Comparison of ENCODE assay signal across 1 cellular context in the genomic region with DNA sequence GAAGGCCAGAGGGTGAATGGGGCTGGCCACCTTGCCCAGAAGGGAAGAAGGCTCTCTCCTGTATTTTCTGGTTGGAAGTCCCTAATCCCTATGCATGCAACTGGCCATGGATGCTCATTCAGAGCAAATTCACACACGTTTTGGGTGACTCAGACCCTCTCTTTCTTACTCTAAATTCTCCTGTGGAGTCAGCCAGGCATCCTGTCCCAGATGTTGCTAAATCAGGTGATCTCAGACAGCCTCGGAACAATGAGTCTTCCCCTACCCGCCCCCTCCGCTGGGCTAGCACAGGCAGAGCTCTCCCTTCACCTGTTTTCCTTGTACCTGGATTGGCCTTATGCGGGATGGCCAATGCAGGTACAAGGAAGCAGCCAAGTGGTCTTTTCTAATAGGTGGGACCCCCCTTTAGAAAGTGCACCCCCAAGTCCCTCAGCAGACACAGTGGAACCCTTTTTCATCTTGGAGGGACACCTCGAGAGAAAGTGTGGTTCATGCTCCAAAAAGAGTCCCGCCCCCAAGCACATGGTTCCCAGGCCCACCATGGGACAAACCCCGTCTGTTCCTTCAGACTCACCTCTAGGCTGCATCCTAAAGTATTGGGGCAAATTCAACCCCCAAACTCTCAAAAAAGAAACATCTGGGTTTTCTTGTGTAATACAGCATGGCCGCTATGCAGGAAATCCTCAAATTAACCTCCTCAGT.
TF ChIP-seq lines count a peak whose summit lies in the region.

No MANE protein-coding gene starts in this region.

TF ChIP-seq in HCT116, 20 proteins besides CTCF, POLR2A, EP300 and RAD21:
- TF ChIP-seq JUND (IDR thresholded peaks at IDR 0.05) = no peak
- TF ChIP-seq ZNF274 (IDR thresholded peaks at IDR 0.05; ENCODE audit: low read depth, low read length) = no peak
- TF ChIP-seq, protein P1, sequence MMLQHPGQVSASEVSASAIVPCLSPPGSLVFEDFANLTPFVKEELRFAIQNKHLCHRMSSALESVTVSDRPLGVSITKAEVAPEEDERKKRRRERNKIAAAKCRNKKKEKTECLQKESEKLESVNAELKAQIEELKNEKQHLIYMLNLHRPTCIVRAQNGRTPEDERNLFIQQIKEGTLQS (IDR thresholded peaks at IDR 0.05) = no peak
- no peak for TF ChIP-seq YY1 (IDR thresholded peaks at IDR 0.05; ENCODE audit: extremely low read depth, insufficient replicate concordance, low read depth, low read length)
- no peak for TF ChIP-seq CBX3 (IDR thresholded peaks at IDR 0.05; ENCODE audit: low read depth)
- TF ChIP-seq SP1 (IDR thresholded peaks at IDR 0.05; ENCODE audit: low read depth) = no peak
- TF ChIP-seq POLR2AphosphoS5 (IDR thresholded peaks at IDR 0.05; ENCODE audit: low read depth, low read length) = no peak
- no peak for TF ChIP-seq FOSL1 (IDR thresholded peaks at IDR 0.05; ENCODE audit: low read depth)
- no peak for TF ChIP-seq EZH2phosphoT487 (IDR thresholded peaks at IDR 0.05; ENCODE audit: borderline replicate concordance)
- TF ChIP-seq EGR1 (IDR thresholded peaks at IDR 0.05; ENCODE audit: low read depth) = no peak
- TF ChIP-seq, protein P2, sequence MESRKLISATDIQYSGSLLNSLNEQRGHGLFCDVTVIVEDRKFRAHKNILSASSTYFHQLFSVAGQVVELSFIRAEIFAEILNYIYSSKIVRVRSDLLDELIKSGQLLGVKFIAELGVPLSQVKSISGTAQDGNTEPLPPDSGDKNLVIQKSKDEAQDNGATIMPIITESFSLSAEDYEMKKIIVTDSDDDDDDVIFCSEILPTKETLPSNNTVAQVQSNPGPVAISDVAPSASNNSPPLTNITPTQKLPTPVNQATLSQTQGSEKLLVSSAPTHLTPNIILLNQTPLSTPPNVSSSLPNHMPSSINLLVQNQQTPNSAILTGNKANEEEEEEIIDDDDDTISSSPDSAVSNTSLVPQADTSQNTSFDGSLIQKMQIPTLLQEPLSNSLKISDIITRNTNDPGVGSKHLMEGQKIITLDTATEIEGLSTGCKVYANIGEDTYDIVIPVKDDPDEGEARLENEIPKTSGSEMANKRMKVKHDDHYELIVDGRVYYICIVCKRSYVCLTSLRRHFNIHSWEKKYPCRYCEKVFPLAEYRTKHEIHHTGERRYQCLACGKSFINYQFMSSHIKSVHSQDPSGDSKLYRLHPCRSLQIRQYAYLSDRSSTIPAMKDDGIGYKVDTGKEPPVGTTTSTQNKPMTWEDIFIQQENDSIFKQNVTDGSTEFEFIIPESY (IDR thresholded peaks at IDR 0.05; ENCODE audit: extremely low read depth, insufficient replicate concordance, low read length) = no peak
- TF ChIP-seq ELF1 (IDR thresholded peaks at IDR 0.05; ENCODE audit: borderline replicate concordance, low read depth) = no peak
- TF ChIP-seq CEBPB (IDR thresholded peaks at IDR 0.05; ENCODE audit: low read depth) = no peak
- no peak for TF ChIP-seq SRF (IDR thresholded peaks at IDR 0.05; ENCODE audit: low read depth)
- no peak for TF ChIP-seq EZH2 (IDR thresholded peaks at IDR 0.05)
- TF ChIP-seq SIN3A (IDR thresholded peaks at IDR 0.05; ENCODE audit: low read depth) = no peak
- TF ChIP-seq, protein P3, sequence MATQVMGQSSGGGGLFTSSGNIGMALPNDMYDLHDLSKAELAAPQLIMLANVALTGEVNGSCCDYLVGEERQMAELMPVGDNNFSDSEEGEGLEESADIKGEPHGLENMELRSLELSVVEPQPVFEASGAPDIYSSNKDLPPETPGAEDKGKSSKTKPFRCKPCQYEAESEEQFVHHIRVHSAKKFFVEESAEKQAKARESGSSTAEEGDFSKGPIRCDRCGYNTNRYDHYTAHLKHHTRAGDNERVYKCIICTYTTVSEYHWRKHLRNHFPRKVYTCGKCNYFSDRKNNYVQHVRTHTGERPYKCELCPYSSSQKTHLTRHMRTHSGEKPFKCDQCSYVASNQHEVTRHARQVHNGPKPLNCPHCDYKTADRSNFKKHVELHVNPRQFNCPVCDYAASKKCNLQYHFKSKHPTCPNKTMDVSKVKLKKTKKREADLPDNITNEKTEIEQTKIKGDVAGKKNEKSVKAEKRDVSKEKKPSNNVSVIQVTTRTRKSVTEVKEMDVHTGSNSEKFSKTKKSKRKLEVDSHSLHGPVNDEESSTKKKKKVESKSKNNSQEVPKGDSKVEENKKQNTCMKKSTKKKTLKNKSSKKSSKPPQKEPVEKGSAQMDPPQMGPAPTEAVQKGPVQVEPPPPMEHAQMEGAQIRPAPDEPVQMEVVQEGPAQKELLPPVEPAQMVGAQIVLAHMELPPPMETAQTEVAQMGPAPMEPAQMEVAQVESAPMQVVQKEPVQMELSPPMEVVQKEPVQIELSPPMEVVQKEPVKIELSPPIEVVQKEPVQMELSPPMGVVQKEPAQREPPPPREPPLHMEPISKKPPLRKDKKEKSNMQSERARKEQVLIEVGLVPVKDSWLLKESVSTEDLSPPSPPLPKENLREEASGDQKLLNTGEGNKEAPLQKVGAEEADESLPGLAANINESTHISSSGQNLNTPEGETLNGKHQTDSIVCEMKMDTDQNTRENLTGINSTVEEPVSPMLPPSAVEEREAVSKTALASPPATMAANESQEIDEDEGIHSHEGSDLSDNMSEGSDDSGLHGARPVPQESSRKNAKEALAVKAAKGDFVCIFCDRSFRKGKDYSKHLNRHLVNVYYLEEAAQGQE (IDR thresholded peaks at IDR 0.05; ENCODE audit: low read depth) = no peak
- TF ChIP-seq ZFX (IDR thresholded peaks at IDR 0.05) = no peak
